In the genomic region with DNA sequence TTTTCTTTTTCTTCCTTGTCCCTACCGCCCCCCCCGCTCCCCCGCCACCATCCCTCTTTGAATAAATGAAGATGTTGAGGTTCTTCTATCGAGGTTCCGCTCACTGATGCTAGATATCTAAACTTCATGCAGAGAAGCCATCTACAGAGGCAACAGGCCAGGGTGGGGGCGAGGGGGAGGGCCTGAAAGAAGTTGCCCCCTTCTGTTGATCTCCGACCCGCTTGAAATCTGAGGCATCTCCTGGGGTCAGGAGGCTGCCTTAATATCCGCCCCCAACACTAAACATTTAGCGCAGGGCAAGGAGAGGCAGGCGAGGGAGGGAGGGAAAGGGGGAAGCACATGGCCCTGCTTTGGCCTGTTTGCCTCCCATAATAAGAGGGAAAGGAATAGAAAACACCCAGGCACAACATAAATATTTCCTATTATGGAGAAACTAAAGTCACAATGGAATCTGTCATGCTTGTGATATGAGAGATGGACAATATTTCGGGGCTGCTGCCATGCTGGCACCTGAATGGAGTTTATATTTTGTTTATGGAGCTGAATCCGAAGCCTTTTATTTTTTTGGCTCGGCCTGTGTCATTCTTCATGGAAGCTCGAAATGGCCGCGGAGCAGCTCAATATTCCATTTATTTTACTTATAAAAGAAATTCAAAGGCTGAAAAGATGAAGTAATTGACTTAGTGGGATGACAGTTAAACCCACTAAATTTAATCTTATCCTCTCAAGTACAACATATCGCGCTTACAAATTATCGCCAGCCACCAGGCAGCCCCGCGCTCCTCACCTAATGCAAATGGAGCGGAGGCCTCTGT, we compare ENCODE assay signal across 8 cellular contexts.
A peak's percentile ranks its signal among the peaks of the same experiment; 100 is the strongest.
DNase-seq lines count a peak whose midpoint lies in the region; ATAC-seq and TF ChIP-seq lines count a peak whose summit lies in the region.

No MANE protein-coding gene starts in this region.

- H3K36me3 ChIP-seq in A673 (ENCODE audit: insufficient read depth, low read length, poor library complexity, severe bottlenecking) (no peaks in the 10 kb centered on the region), HUES48 (ENCODE audit: control insufficient read depth, insufficient read depth, low read length) (no peaks in the 10 kb centered on the region)
- no peaks in the 10 kb centered on the region for H3K36me3 ChIP-seq in naive thymus-derived CD4-positive, alpha-beta T cell (ENCODE audit: control insufficient read depth in 2 of 3, insufficient read depth in 3 of 3, low read length in 3 of 3)

- H3K27ac Mint-ChIP-seq in naive thymus-derived CD4-positive, alpha-beta T cell, result peak overlapping the region; percentile 87 to 99 (median 96)

- no peak for TF ChIP-seq POLR2A in erythroblast (IDR thresholded peaks at IDR 0.05; ENCODE audit: low read length)
- no peak for TF ChIP-seq POLR2A in GM18505 (IDR thresholded peaks at IDR 0.05; ENCODE audit: borderline replicate concordance, extremely low read depth, insufficient read depth, insufficient read length)

- ATAC-seq in naive thymus-derived CD4-positive, alpha-beta T cell, result no peak
- no peak for ATAC-seq in GM18505 (IDR thresholded peaks at IDR 0.05; ENCODE audit: unreplicated experiment)

- H3K9ac ChIP-seq in HUES48 (ENCODE audit: low read depth, low read length), result peak overlapping the region; percentile 83

- peak overlapping the region; percentile 79 for H3K27ac ChIP-seq in A673 (ENCODE audit: low read depth, low read length, poor library complexity, severe bottlenecking)
- peak overlapping the region; percentile 93 for H3K27ac ChIP-seq in HUES48 (ENCODE audit: low read depth, low read length)
- no peak overlapping the region for H3K27ac ChIP-seq in coronary artery
- peak overlapping the region; percentile 89 for H3K27ac ChIP-seq in naive thymus-derived CD4-positive, alpha-beta T cell (ENCODE audit: low read depth, low read length)

- H3K4me3 Mint-ChIP-seq in naive thymus-derived CD4-positive, alpha-beta T cell, result peak overlapping the region; percentile 81 to 95 (median 90)

- peaks cover 0 to 19% (median 0%) of the 10 kb centered on the region in 5 donors for H3K27me3 Mint-ChIP-seq in naive thymus-derived CD4-positive, alpha-beta T cell

- intact Hi-C loops in A673 (cut with micrococcal nuclease; ENCODE audit: unreplicated experiment), result no loop called here
- intact Hi-C loops in naive thymus-derived CD4-positive, alpha-beta T cell (cut with micrococcal nuclease), result loop anchor here (1.0 to 10.0 kb wide), 11 partner anchors 84 to 1868 kb away; partner anchors contain the start of genes CCDC93 (in 2 of the 2), DDX18 (in 2 of the 2), C2orf76 (in 1 of the 2) and DBI (in 1 of the 2)

- H3K9me3 Mint-ChIP-seq in naive thymus-derived CD4-positive, alpha-beta T cell, result no peaks in the 10 kb centered on the region

- H3K4me1 Mint-ChIP-seq in naive thymus-derived CD4-positive, alpha-beta T cell, result peaks cover 0 to 21% (median 9%) of the 10 kb centered on the region in 7 donors

- H3K4me3 ChIP-seq in A673 (ENCODE audit: low read depth, low read length, poor library complexity, severe bottlenecking), result peak overlapping the region; percentile 54
- peak overlapping the region; percentile 70 for H3K4me3 ChIP-seq in HUES48 (ENCODE audit: low read depth, low read length)
- peak overlapping the region; percentile 73 for H3K4me3 ChIP-seq in coronary artery
- peak overlapping the region; percentile 89 for H3K4me3 ChIP-seq in naive thymus-derived CD4-positive, alpha-beta T cell (ENCODE audit: low read length)

- H3K27me3 ChIP-seq in A673 (replicated peaks; ENCODE audit: insufficient read depth, low read depth, low read length, poor library complexity) (peaks cover 20% of the 10 kb centered on the region), HUES48 (ENCODE audit: control insufficient read depth, insufficient read depth, low read length) (peaks cover 3% of the 10 kb centered on the region)
- no peaks in the 10 kb centered on the region for H3K27me3 ChIP-seq in naive thymus-derived CD4-positive, alpha-beta T cell (ENCODE audit: control insufficient read depth in 2 of 2, insufficient read depth in 2 of 2, low read length in 2 of 2)

- TF ChIP-seq CTCF in A673 (conservative IDR thresholded peaks at IDR 0.05; ENCODE audit: low read depth, low read length) (no peak), coronary artery (IDR thresholded peaks at IDR 0.05) (no peak)

- H3K9me3 ChIP-seq in A673 (ENCODE audit: low read depth, low read length, poor library complexity, severe bottlenecking) (no peaks in the 10 kb centered on the region), HUES48 (ENCODE audit: control insufficient read depth, insufficient read depth, low read length) (no peaks in the 10 kb centered on the region)
- H3K9me3 ChIP-seq in naive thymus-derived CD4-positive, alpha-beta T cell (ENCODE audit: control insufficient read depth in 2 of 3, low read length in 3 of 3), result no peaks in the 10 kb centered on the region

- POLR2A ChIA-PET in A673 (lab: Charles Lee; ENCODE audit: low non-redundant PET), result no interaction called here
- POLR2A ChIA-PET in naive thymus-derived CD4-positive, alpha-beta T cell (lab: Charles Lee), result interaction anchor here (1.9 kb wide), 1 partner anchor 123 kb away, joined by 5 read pairs; no protein-coding TSS in a partner anchor

- H3K4me1 ChIP-seq in A673 (ENCODE audit: insufficient read depth, low read length, poor library complexity, severe bottlenecking) (peaks cover 7% of the 10 kb centered on the region), HUES48 (ENCODE audit: control insufficient read depth, insufficient read depth, low read length) (peaks cover 38% of the 10 kb centered on the region)
- peaks cover 10 to 12% of the 10 kb centered on the region in 2 donors for H3K4me1 ChIP-seq in naive thymus-derived CD4-positive, alpha-beta T cell (ENCODE audit: control insufficient read depth in 2 of 2, insufficient read depth in 2 of 2, low read length in 2 of 2)

- H3K36me3 Mint-ChIP-seq in naive thymus-derived CD4-positive, alpha-beta T cell, result peaks cover 0 to 3% (median 0%) of the 10 kb centered on the region in 5 donors

- no TSS peak for BruUV-seq in A673 (replicated peaks; lab: Mats Ljungman, UMichigan)

- DNase-seq in A673 (ENCODE audit: low spot score) (peak; percentile 19), coronary artery (ENCODE audit: low spot score) (no peak), NCI-H345 treated with DMSO at 0.1 percent for 48 hours (lab: John Stamatoyannopoulos, UW; ENCODE audit: unreplicated experiment) (no peak), erythroblast (lab: John Stamatoyannopoulos, UW) (no peak), HT-29 (ENCODE audit: low spot score) (no peak)
- peak in 1 of 9 donors; percentile 2 for DNase-seq in naive thymus-derived CD4-positive, alpha-beta T cell

- CTCF ChIA-PET in A673 (lab: Charles Lee), result no interaction called here
- CTCF ChIA-PET in naive thymus-derived CD4-positive, alpha-beta T cell (lab: Charles Lee), result no interaction called here

Comparison
In these comparisons a context has a peak if more than half of its experiments do, and no peak if none do; other contexts are left out.
1. H3K27ac ChIP-seq: peak in A673 (single experiment), HUES48 (single experiment) and naive thymus-derived CD4-positive, alpha-beta T cell (single experiment); none in coronary artery (0 of 2).
2. Peak in every context shown above with its lines, with median percentiles within 50 percentile points of each other: H3K4me3 ChIP-seq.